In the genomic region with DNA sequence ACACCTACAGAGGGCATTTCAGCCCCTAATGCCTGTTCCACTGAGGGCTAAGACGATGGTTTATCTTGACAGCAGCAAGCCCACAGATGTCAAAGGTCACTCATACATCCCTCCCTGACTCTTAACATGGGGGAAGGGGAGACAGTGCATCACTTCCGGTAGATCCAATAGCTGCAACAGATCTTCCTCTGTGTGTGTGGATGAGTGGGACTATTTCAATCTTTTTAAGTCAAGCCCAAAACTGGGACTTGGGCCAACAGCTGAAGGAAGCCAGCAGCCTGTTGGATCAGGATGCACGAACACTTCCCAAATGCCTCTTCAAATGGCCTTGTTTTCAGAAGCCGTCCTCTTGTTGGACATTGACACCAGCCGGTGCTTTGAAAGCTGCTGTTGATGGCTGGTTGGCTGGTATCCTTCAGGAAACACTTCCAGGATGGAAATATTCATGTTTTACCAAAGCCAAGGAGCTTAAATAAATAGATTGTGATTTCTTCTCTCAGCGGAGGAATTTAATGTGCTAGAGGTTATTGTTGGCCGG, we compare ENCODE assay signal across 10 cellular contexts. TPM values are rescaled to one million over a fixed set of nuclear protein-coding genes. Genes with fewer than 3 reads are reported as not detected.
DNase-seq lines count a peak whose midpoint lies in the region; ATAC-seq and TF ChIP-seq lines count a peak whose summit lies in the region.
"Had no signal": no experiment of that assay in that cellular context is flagged by ENCODE, and none has a peak within 500 bp of the region (broad histone marks: within the 10 kb centered on the region; RNA-seq: fewer than 3 reads in every experiment).

No MANE protein-coding gene starts in this region.

- H3K36me3 ChIP-seq in esophagus (ENCODE audit: control insufficient read depth in 2 of 2, insufficient read depth in 2 of 2, low read length in 1 of 2): no peaks in the 10 kb centered on the region
- H3K36me3 ChIP-seq in thoracic aorta: no peaks in the 10 kb centered on the region

- H3K4me3 ChIP-seq in esophagus (ENCODE audit: low read depth in 1 of 2, low read length in 2 of 2) (no peak overlapping the region), thoracic aorta (no peak overlapping the region)

- CTCF ChIA-PET in HEK293T (lab: Yijun Ruan, JAX): no interaction called here

- peaks cover 3% of the 10 kb centered on the region in 2 donors for H3K4me1 ChIP-seq in esophagus (ENCODE audit: control insufficient read depth in 2 of 2, insufficient read depth in 2 of 2, low read length in 1 of 2)
- peaks cover 29 to 62% of the 10 kb centered on the region in 2 donors for H3K4me1 ChIP-seq in thoracic aorta (ENCODE audit: control insufficient read depth in 1 of 2, low read depth in 2 of 2)

- TF ChIP-seq CTCF in thoracic aorta (IDR thresholded peaks at IDR 0.05): no peak

- peak; percentile 42 for ATAC-seq in thoracic aorta (ENCODE audit: insufficient number of reproducible peaks, low FRiP score, low read depth)
- no peak for ATAC-seq in GM21423 (IDR thresholded peaks at IDR 0.05; ENCODE audit: unreplicated experiment)

- no peaks in the 10 kb centered on the region for H3K9me3 ChIP-seq in esophagus (ENCODE audit: control insufficient read depth in 2 of 2, insufficient read depth in 1 of 2, low read depth in 1 of 2, low read length in 1 of 2)
- H3K9me3 ChIP-seq in thoracic aorta: no peaks in the 10 kb centered on the region

- DNase-seq in lung microvascular endothelial cell (ENCODE audit: low read depth in 2 of 2) (peak; percentile 75 to 93), thoracic aorta (ENCODE audit: low spot score) (peak; percentile 74), activated gamma-delta T cell (lab: John Stamatoyannopoulos, UW) (no peak), HEK293T (ENCODE audit: extremely low spot score) (no peak), RPMI8226 (no peak)
- DNase-seq: activated B cell treated with CpG ODN at 0.5 μM for 24 hours, NCI-H2107 had no signal

- POLR2A ChIA-PET in HEK293T (lab: Yijun Ruan, JAX): no interaction called here

- H3K27me3 ChIP-seq in esophagus (ENCODE audit: control insufficient read depth in 1 of 2, insufficient read depth in 2 of 2, low read length in 2 of 2): no peaks in the 10 kb centered on the region
- H3K27me3 ChIP-seq in thoracic aorta (replicated peaks; ENCODE audit: insufficient read depth): no peaks in the 10 kb centered on the region

- WGBS in esophagus, 2 donors: 28 to 46% methylated on average over 7 of the region's 7 CpGs

- H3K27ac ChIP-seq in esophagus (ENCODE audit: low read depth in 2 of 2, low read length in 1 of 2) (peak overlapping the region; percentile 48 to 57), thoracic aorta (peak overlapping the region; percentile 82 to 94)

TF ChIP-seq in PFSK-1, 5 proteins besides CTCF, POLR2A, EP300 and RAD21:
- TF ChIP-seq TAF1 (IDR thresholded peaks at IDR 0.05; ENCODE audit: borderline replicate concordance, insufficient read depth, low read length) (peak; percentile 70; the same call in 1 of the 2 replicates), SIN3A (IDR thresholded peaks at IDR 0.05; ENCODE audit: borderline replicate concordance, insufficient read depth, low read length) (no peak), POLR2AphosphoS5 (IDR thresholded peaks at IDR 0.05; ENCODE audit: low read depth, low read length) (no peak), FOXP2 (optimal IDR thresholded peaks at IDR 0.05; ENCODE audit: borderline replicate concordance, extremely low read depth, extremely low read length, insufficient read depth) (peak; percentile 73)
- TF ChIP-seq, protein P1, sequence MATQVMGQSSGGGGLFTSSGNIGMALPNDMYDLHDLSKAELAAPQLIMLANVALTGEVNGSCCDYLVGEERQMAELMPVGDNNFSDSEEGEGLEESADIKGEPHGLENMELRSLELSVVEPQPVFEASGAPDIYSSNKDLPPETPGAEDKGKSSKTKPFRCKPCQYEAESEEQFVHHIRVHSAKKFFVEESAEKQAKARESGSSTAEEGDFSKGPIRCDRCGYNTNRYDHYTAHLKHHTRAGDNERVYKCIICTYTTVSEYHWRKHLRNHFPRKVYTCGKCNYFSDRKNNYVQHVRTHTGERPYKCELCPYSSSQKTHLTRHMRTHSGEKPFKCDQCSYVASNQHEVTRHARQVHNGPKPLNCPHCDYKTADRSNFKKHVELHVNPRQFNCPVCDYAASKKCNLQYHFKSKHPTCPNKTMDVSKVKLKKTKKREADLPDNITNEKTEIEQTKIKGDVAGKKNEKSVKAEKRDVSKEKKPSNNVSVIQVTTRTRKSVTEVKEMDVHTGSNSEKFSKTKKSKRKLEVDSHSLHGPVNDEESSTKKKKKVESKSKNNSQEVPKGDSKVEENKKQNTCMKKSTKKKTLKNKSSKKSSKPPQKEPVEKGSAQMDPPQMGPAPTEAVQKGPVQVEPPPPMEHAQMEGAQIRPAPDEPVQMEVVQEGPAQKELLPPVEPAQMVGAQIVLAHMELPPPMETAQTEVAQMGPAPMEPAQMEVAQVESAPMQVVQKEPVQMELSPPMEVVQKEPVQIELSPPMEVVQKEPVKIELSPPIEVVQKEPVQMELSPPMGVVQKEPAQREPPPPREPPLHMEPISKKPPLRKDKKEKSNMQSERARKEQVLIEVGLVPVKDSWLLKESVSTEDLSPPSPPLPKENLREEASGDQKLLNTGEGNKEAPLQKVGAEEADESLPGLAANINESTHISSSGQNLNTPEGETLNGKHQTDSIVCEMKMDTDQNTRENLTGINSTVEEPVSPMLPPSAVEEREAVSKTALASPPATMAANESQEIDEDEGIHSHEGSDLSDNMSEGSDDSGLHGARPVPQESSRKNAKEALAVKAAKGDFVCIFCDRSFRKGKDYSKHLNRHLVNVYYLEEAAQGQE (IDR thresholded peaks at IDR 0.05; ENCODE audit: insufficient read depth in 1 of 2, low read depth in 2 of 2, low read length in 2 of 2): peak in 1 of 2 experiments; percentile 38; a peak in 1 of 4 replicates

TF ChIP-seq in HEK293T, 16 proteins besides CTCF, POLR2A, EP300 and RAD21:
- no peak for TF ChIP-seq FOXK2 (IDR thresholded peaks at IDR 0.05)
- TF ChIP-seq ZNF384 (IDR thresholded peaks at IDR 0.05): no peak
- no peak for TF ChIP-seq ARNT (IDR thresholded peaks at IDR 0.05)
TF ChIP-seq in HEK293T: peak in this region for 0.

RNA-seq across cellular contexts. Expression of a gene that starts 59.2 kb away (rescaled TPM):
- polyA plus RNA-seq in PFSK-1 (2012; ENCODE audit: insufficient read length, low read depth): 4.4 TPM
- 10 to 100 TPM; 67.2 to 67.4 TPM for polyA plus RNA-seq in esophagus
- total RNA-seq in lung microvascular endothelial cell (0.20 and 0.22 TPM in 2 replicates), thoracic aorta (10 to 100 TPM; 18.3 to 47.7 TPM)
- total RNA-seq: activated B cell treated with CpG ODN at 0.5 μM for 24 hours had no signal

Comparison
In these comparisons a context has a peak if more than half of its experiments do, and no peak if none do; other contexts are left out.
1. DNase-seq: peak in lung microvascular endothelial cell (2 of 2) and thoracic aorta (single experiment); none in activated gamma-delta T cell (single experiment), HEK293T (single experiment) and RPMI8226 (single experiment).
2. RNA of a gene that starts 59.2 kb away (total RNA-seq): 18.3 to 47.7 TPM in thoracic aorta; 0.20 to 0.22 TPM in lung microvascular endothelial cell; every median in the first group is over 10 times any median in the second.